In the genomic region with DNA sequence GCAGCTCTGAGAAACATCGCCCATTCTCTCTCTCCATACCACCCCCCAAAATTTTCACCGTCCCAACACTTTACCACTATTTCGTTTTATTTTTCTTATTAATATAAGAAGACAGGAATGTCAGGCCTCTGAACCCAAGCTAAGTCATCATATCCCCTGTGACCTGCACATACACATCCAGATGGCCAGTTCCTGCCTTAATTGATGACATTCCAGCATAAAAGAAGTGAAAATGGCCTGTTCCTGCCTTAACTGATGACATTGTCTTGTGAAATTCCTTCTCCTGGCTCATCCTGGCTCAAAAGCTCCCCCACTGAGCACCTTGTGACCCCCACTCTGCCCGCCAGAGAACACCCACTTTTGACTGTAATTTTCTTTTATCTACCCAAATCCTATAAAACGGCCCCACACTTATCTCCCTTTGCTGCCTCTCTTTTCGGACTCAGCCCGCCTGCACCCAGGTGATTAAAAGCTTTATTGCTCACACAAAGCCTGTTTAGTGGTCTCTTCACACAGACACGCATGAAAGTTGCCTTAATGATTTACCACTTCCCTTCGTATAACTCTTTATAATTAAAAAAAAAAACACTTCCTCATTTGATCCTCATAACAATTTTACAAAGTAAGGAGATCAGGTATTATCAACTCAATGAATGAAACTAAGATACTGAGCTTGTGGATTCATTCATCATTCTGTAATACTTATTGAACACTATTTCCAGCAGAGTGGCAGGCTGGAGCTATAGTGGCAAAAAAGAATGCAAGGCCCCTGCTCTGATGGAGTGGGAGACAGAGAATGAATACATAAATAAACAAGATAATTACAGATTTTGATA, we compare ENCODE assay signal across 3 cellular contexts. TPM values are rescaled to one million over a fixed set of nuclear protein-coding genes. Genes with fewer than 3 reads are reported as not detected.
"Had no signal": no experiment of that assay in that cellular context is flagged by ENCODE, and none has a peak within 500 bp of the region (broad histone marks: within the 10 kb centered on the region; RNA-seq: fewer than 3 reads in every experiment).

No MANE protein-coding gene starts in this region.

RNA-seq across cellular contexts. Expression of gene CRTAM, which starts 5.8 kb away (rescaled TPM):
- total RNA-seq: esophagus mucosa had no signal
- polyA plus RNA-seq: right cardiac atrium, SK-N-SH had no signal
